Comparison of ENCODE assay signal across 25 cellular contexts in the genomic region with DNA sequence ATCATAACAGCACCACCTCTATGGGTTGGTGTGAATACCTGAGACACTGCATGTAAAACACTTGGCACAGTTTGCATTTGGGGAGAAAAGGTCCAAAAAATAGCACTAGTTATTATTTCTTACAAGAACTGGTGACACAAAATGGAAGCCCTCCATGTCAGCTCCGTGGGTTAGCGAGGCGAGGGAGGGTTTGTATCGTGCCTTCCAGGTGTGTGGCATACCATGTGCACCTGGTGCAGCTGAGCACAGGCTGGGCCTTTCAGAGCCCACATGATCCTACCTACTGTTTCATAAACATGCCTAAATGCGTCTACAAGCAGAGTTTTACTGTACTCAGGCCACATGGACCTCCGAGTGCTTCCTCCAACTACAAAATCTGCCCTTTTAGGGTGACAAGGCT. TPM values are rescaled to one million over a fixed set of nuclear protein-coding genes. Genes with fewer than 3 reads are reported as not detected.
DNase-seq lines count a peak whose midpoint lies in the region; ATAC-seq and TF ChIP-seq lines count a peak whose summit lies in the region.
"Had no signal": no experiment of that assay in that cellular context is flagged by ENCODE, and none has a peak within 500 bp of the region (broad histone marks: within the 10 kb centered on the region; RNA-seq: fewer than 3 reads in every experiment).

No MANE protein-coding gene starts in this region.

- H3K4me3 ChIP-seq in CD4-positive, CD25-positive, alpha-beta regulatory T cell (ENCODE audit: low read depth, low read length), result no peak overlapping the region
- H3K4me3 ChIP-seq in DND-41 (ENCODE audit: low read depth in 1 of 2, low read length in 2 of 2) (no peak overlapping the region), ascending aorta (no peak overlapping the region), gastrocnemius medialis (no peak overlapping the region), neuronal stem cell (ENCODE audit: low read length in 2 of 2) (no peak overlapping the region)
- H3K4me3 ChIP-seq: gastroesophageal sphincter, pancreas, SJSA1 had no signal

- no peak overlapping the region for H2BK5ac ChIP-seq in neuronal stem cell (ENCODE audit: low read length)

- no peak overlapping the region for H3K4ac ChIP-seq in neuronal stem cell (ENCODE audit: low read length)

- in situ Hi-C loops in gastrocnemius medialis (cut with MboI; ENCODE audit: low sequenced_read_pairs in 4 of 4), result loop anchor here in 1 of 4 donors (25.0 kb wide), 1 partner anchor 413 kb away; the partner anchor contains the start of genes CCR2 and CCR5

- H3K9me3 Mint-ChIP-seq in CD4-positive, CD25-positive, alpha-beta regulatory T cell, result no peaks in the 10 kb centered on the region
- H3K9me3 Mint-ChIP-seq: activated naive CD8-positive, alpha-beta T cell treated with anti-CD3 and anti-CD28 coated beads for 36 hours; brain; memory B cell; naive B cell had no signal

- H3K4me1 ChIP-seq in CD4-positive, CD25-positive, alpha-beta regulatory T cell (ENCODE audit: control insufficient read depth, insufficient read depth, low read length, poor library complexity, severe bottlenecking), result peaks cover 68% of the 10 kb centered on the region
- peaks cover 34% of the 10 kb centered on the region for H3K4me1 ChIP-seq in DND-41 (ENCODE audit: insufficient read depth, low read length)
- peaks cover 0 to 4% of the 10 kb centered on the region in 2 donors for H3K4me1 ChIP-seq in ascending aorta
- H3K4me1 ChIP-seq in gastrocnemius medialis, result peaks cover 5 to 12% of the 10 kb centered on the region in 2 donors
- no peaks in the 10 kb centered on the region for H3K4me1 ChIP-seq in neuronal stem cell (ENCODE audit: control insufficient read depth in 2 of 2, insufficient read depth in 1 of 2, low read depth in 1 of 2, low read length in 2 of 2)
- H3K4me1 ChIP-seq: pancreas had no signal

- no peak for TF ChIP-seq POLR2A in gastrocnemius medialis (IDR thresholded peaks at IDR 0.05)

- peaks cover 77% of the 10 kb centered on the region for H3K36me3 Mint-ChIP-seq in CD4-positive, CD25-positive, alpha-beta regulatory T cell

- no peaks in the 10 kb centered on the region for H3K27me3 ChIP-seq in CD4-positive, CD25-positive, alpha-beta regulatory T cell (ENCODE audit: control insufficient read depth, insufficient read depth, low read length)
- H3K27me3 ChIP-seq in DND-41 (ENCODE audit: insufficient read depth, low read length, poor library complexity), result no peaks in the 10 kb centered on the region
- no peaks in the 10 kb centered on the region for H3K27me3 ChIP-seq in ascending aorta
- H3K27me3 ChIP-seq in gastrocnemius medialis, result no peaks in the 10 kb centered on the region
- H3K27me3 ChIP-seq in neuronal stem cell (ENCODE audit: control insufficient read depth in 3 of 3, insufficient read depth in 3 of 3, low read depth in 1 of 3, low read length in 3 of 3), result no peaks in the 10 kb centered on the region
- H3K27me3 ChIP-seq: gastroesophageal sphincter, pancreas, SJSA1 had no signal

- H3K14ac ChIP-seq in neuronal stem cell (ENCODE audit: low read length), result no peak overlapping the region

- peak overlapping the region; percentile 47 to 88 (median 51) for H3K27ac Mint-ChIP-seq in CD4-positive, CD25-positive, alpha-beta regulatory T cell
- H3K27ac Mint-ChIP-seq: brain, memory B cell had no signal

- H4K8ac ChIP-seq in neuronal stem cell (ENCODE audit: low read depth, low read length), result no peak overlapping the region

- WGBS in neuronal stem cell (ENCODE audit: extremely low coverage in 2 of 2, insufficient read length in 2 of 2, insufficient replicate concordance in 1 of 2), 2 donors, result no CpG with 5 or more reads among the region's 6 CpGs

- H2BK15ac ChIP-seq in neuronal stem cell (ENCODE audit: low read length), result no peak overlapping the region

- peaks cover 20 to 87% (median 50%) of the 10 kb centered on the region in 4 donors for H3K4me1 Mint-ChIP-seq in CD4-positive, CD25-positive, alpha-beta regulatory T cell
- H3K4me1 Mint-ChIP-seq: brain, memory B cell, naive B cell had no signal

- H3K36me3 ChIP-seq in CD4-positive, CD25-positive, alpha-beta regulatory T cell (ENCODE audit: control insufficient read depth, insufficient read depth, low read length), result peaks cover 79% of the 10 kb centered on the region
- H3K36me3 ChIP-seq in DND-41 (ENCODE audit: insufficient read depth, low read length) (peaks cover 94% of the 10 kb centered on the region), ascending aorta (peaks cover 60 to 82% of the 10 kb centered on the region in 2 donors), gastrocnemius medialis (peaks cover 0 to 82% of the 10 kb centered on the region in 2 donors), neuronal stem cell (replicated peaks in 1 of 2; ENCODE audit: control insufficient read depth in 2 of 2, insufficient read depth in 2 of 2, low read length in 2 of 2) (peaks cover 50 to 78% of the 10 kb centered on the region in 2 donors)

- no peak overlapping the region for H2BK12ac ChIP-seq in neuronal stem cell (ENCODE audit: low read length)

- H3K27ac ChIP-seq in CD4-positive, CD25-positive, alpha-beta regulatory T cell (ENCODE audit: insufficient read depth, low read length, poor library complexity, severe bottlenecking), result peak overlapping the region; percentile 16
- H3K27ac ChIP-seq in DND-41 (ENCODE audit: low read length) (peak overlapping the region; percentile 31; the same call in 1 of the 2 replicates), ascending aorta (peak overlapping the region; percentile 39 to 63), gastrocnemius medialis (peak overlapping the region; percentile 16 to 100 (median 39)), neuronal stem cell (replicated peaks; ENCODE audit: low read length) (no peak overlapping the region)
- H3K27ac ChIP-seq: KMS-11, pancreas had no signal

- ATAC-seq in CD4-positive, CD25-positive, alpha-beta regulatory T cell (ENCODE audit: low read depth in 2 of 2), result no peak
- ATAC-seq in DND-41 (ENCODE audit: insufficient read depth, low read depth), result no peak
- no peak for ATAC-seq in gastrocnemius medialis
- ATAC-seq in HG02970 (IDR thresholded peaks at IDR 0.05; ENCODE audit: low FRiP score, unreplicated experiment), result no peak
- ATAC-seq: esophagus mucosa, gastroesophageal sphincter, pancreas, right cardiac atrium had no signal

- H3K9ac ChIP-seq in DND-41 (ENCODE audit: low read depth, low read length) (no peak overlapping the region), neuronal stem cell (ENCODE audit: low read depth, low read length, poor library complexity) (no peak overlapping the region)
- H3K9ac ChIP-seq: KMS-11 had no signal

- H2AFZ ChIP-seq in DND-41 (ENCODE audit: low read depth, low read length), result no peak overlapping the region
- H2AFZ ChIP-seq in neuronal stem cell (ENCODE audit: low read length), result no peak overlapping the region

- no peaks in the 10 kb centered on the region for H3K9me3 ChIP-seq in CD4-positive, CD25-positive, alpha-beta regulatory T cell (ENCODE audit: control insufficient read depth in 2 of 2, low read length in 2 of 2)
- H3K9me3 ChIP-seq in DND-41 (ENCODE audit: insufficient read depth, low read length, severe bottlenecking) (no peaks in the 10 kb centered on the region), ascending aorta (no peaks in the 10 kb centered on the region), gastrocnemius medialis (no peaks in the 10 kb centered on the region), neuronal stem cell (replicated peaks in 1 of 2; ENCODE audit: control insufficient read depth in 2 of 2, insufficient read depth in 1 of 2, low read depth in 1 of 2, low read length in 2 of 2) (no peaks in the 10 kb centered on the region)
- H3K9me3 ChIP-seq: gastroesophageal sphincter, pancreas, SJSA1 had no signal

- no peak overlapping the region for H4K91ac ChIP-seq in neuronal stem cell (ENCODE audit: low read depth, low read length, poor library complexity)

- no peaks in the 10 kb centered on the region for H3K27me3 Mint-ChIP-seq in CD4-positive, CD25-positive, alpha-beta regulatory T cell
- H3K27me3 Mint-ChIP-seq: activated naive CD8-positive, alpha-beta T cell treated with anti-CD3 and anti-CD28 coated beads for 36 hours; brain; memory B cell; naive B cell had no signal

- H3K79me2 ChIP-seq in DND-41 (ENCODE audit: insufficient read depth, low read length), result peaks cover 9% of the 10 kb centered on the region; the same call in 1 of the 2 replicates

- H3K23ac ChIP-seq in neuronal stem cell (ENCODE audit: low read depth, low read length, poor library complexity), result no peak overlapping the region

- H2BK120ac ChIP-seq in neuronal stem cell (ENCODE audit: low read depth, low read length), result no peak overlapping the region

- DNase-seq in CD4-positive, CD25-positive, alpha-beta regulatory T cell, result no peak
- DNase-seq in DND-41, result no peak
- no peak for DNase-seq in ascending aorta (ENCODE audit: low spot score in 2 of 2)
- no peak for DNase-seq in gastrocnemius medialis
- DNase-seq in neuronal stem cell (ENCODE audit: low spot score), result no peak
- DNase-seq in HPDE6-E6E7 (ENCODE audit: extremely low spot score), result no peak
- DNase-seq: activated CD4-positive, alpha-beta T cell treated with anti-CD3 and anti-CD28 coated beads, Interleukin-2, amount 50 U/mL, for 4 hours; activated naive CD8-positive, alpha-beta T cell treated with anti-CD3 and anti-CD28 coated beads for 36 hours; DMS53; effector memory CD4-positive, alpha-beta T cell; GF-D8; kidney glomerular epithelial cell; MV-4-11; naive B cell; NCI-H2171; NCI-H524 treated with DMSO at 0.1 percent for 48 hours; pancreas; right cardiac atrium had no signal

- peak overlapping the region in 2 of 4 donors; percentile 52 to 70 for H3K4me3 Mint-ChIP-seq in CD4-positive, CD25-positive, alpha-beta regulatory T cell
- H3K4me3 Mint-ChIP-seq: activated naive CD8-positive, alpha-beta T cell treated with anti-CD3 and anti-CD28 coated beads for 36 hours; brain; memory B cell; naive B cell had no signal

- H3K4me2 ChIP-seq in DND-41 (ENCODE audit: insufficient read depth, low read length) (no peak overlapping the region), neuronal stem cell (ENCODE audit: insufficient read depth, low read length, poor library complexity, severe bottlenecking) (no peak overlapping the region)
- H3K4me2 ChIP-seq: KMS-11 had no signal

- TF ChIP-seq CTCF in DND-41 (IDR thresholded peaks at IDR 0.05; ENCODE audit: borderline replicate concordance, extremely low read depth, low read length, poor library complexity, severe bottlenecking) (no peak), ascending aorta (IDR thresholded peaks at IDR 0.05) (no peak), gastrocnemius medialis (IDR thresholded peaks at IDR 0.05 in 4 of 5, conservative IDR thresholded peaks at IDR 0.05 in 1 of 5) (no peak)

- H4K20me1 ChIP-seq in DND-41 (ENCODE audit: insufficient read depth, low read length), result no peaks in the 10 kb centered on the region

- H3K79me1 ChIP-seq in neuronal stem cell (ENCODE audit: low read depth, low read length), result no peaks in the 10 kb centered on the region

- intact Hi-C loops in ascending aorta (cut with DNase I), result no loop called here
- intact Hi-C loops in gastrocnemius medialis (cut with DNase I; ENCODE audit: low total_unique reads), result no loop called here

- H3K18ac ChIP-seq in neuronal stem cell (ENCODE audit: low read length), result no peak overlapping the region

- no peak overlapping the region for H2AK5ac ChIP-seq in neuronal stem cell (ENCODE audit: low read depth, low read length)

RNA-seq across cellular contexts. Expression of gene CXCR6, which starts 5.6 kb away (rescaled TPM):
- total RNA-seq in CD4-positive, CD25-positive, alpha-beta regulatory T cell, result 23.7 TPM
- polyA plus RNA-seq in CD4-positive, CD25-positive, alpha-beta regulatory T cell, result 10 to 100 TPM; 23.7 to 40.3 (median 30.0) TPM
- total RNA-seq in ascending aorta (2.1 TPM), gastrocnemius medialis (under 1 TPM in 2 of 4 donors, not detected in 2; 0.29 to 0.51 TPM)
- polyA plus RNA-seq in neuronal stem cell (2013, experiment 1 of 2), result not detected
- not detected for polyA plus RNA-seq in neuronal stem cell (2013, experiment 2 of 2)
- total RNA-seq: SJSA1 had no signal

RNA-seq across cellular contexts. Expression of gene FYCO1, which starts 46.7 kb away (rescaled TPM):
- total RNA-seq in CD4-positive, CD25-positive, alpha-beta regulatory T cell, result 42.5 TPM
- 1 to 10 TPM; 2.1 to 3.3 (median 2.4) TPM for polyA plus RNA-seq in CD4-positive, CD25-positive, alpha-beta regulatory T cell
- 56.2 TPM for total RNA-seq in ascending aorta
- 10 to 100 TPM; 47.4 to 99.8 (median 84.2) TPM for total RNA-seq in gastrocnemius medialis
- polyA plus RNA-seq in neuronal stem cell (2013, experiment 1 of 2), result 4.6 TPM
- polyA plus RNA-seq in neuronal stem cell (2013, experiment 2 of 2), result 4.7 TPM
